18 cellular contexts compared by ENCODE assay signal in the genomic region with DNA sequence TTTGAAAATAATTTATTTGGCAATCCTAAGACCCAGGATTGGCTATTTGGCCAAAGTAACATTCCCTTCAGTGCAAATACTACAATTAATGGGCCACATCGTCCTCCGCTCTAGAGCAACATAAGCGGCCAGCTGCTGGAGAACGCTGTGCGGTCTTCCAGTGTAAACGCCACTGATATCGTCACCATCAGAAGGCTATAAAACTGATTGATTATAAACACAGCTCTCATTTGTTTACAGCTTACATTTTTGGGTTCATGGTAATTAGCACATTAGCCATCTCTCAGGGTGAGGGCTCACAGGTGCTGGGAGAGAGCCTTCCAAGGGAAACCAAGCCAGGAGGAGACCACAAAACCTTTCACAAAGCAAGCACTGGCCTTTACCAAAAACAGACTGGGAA.
"Had no signal": no experiment of that assay in that cellular context is flagged by ENCODE, and none has a peak within 500 bp of the region (broad histone marks: within the 10 kb centered on the region; RNA-seq: fewer than 3 reads in every experiment).

No MANE protein-coding gene starts in this region.

- H3K9me3 ChIP-seq: adrenal gland, body of pancreas had no signal

- H3K27ac ChIP-seq: adrenal gland, body of pancreas, coronary artery had no signal

- ATAC-seq: activated CD8-positive, alpha-beta T cell treated with anti-CD3 and anti-CD28 coated beads, Interleukin-2, amount 10 ng/mL, durations not matched to agents 7 days and 5 days; body of pancreas; natural killer cell; stimulated activated memory B cell treated with anti-CD40 and anti-IgM and Interleukin-4, amounts not matched to agents 10 μg/mL and 1 μg/mL and 100 μg/mL, for 72 hours; WTC11 had no signal

- FAIRE-seq: TTC549 had no signal

- H3K27me3 ChIP-seq: adrenal gland, body of pancreas, esophagus muscularis mucosa had no signal

- DNase-seq: activated CD4-positive, alpha-beta T cell treated with anti-CD3 and anti-CD28 coated beads for 48 hours; activated CD8-positive, alpha-beta memory T cell treated with anti-CD3 and anti-CD28 coated beads, Interleukin-2, amount 50 U/mL, for 4 hours; activated CD8-positive, alpha-beta T cell treated with anti-CD3 and anti-CD28 coated beads, Interleukin-2, amount 10 ng/mL, durations not matched to agents 7 days and 5 days; activated effector memory CD4-positive, alpha-beta T cell treated with anti-CD3 and anti-CD28 coated beads, Interleukin-2, amount 50 U/mL, for 16 hours; activated T-cell treated with anti-CD3 and anti-CD28 coated beads, Interleukin-2, amount 50 U/mL, for 48 hours; adrenal gland; body of pancreas; central memory CD4-positive, alpha-beta T cell; effector CD4-positive, alpha-beta T cell; foreskin fibroblast; natural killer cell; stimulated activated CD4-positive, alpha-beta T cell treated with anti-CD3 and anti-CD28 coated beads, Interleukin-2, amount 100 ng/mL, for 48 hours; SW 1271 had no signal

- H3K4me1 ChIP-seq: body of pancreas, esophagus muscularis mucosa had no signal

- H3K36me3 ChIP-seq: adrenal gland, esophagus muscularis mucosa had no signal

- H3K4me3 ChIP-seq: adrenal gland, body of pancreas, coronary artery, esophagus muscularis mucosa had no signal
